In genomic region chr22:49569286-49570031, GRCh38 we compare ENCODE assay signal across 29 cellular contexts.
A peak's percentile ranks its signal among the peaks of the same experiment; 100 is the strongest.
DNase-seq lines count a peak whose midpoint lies in the region; ATAC-seq and TF ChIP-seq lines count a peak whose summit lies in the region.
"Had no signal": no experiment of that assay in that cellular context is flagged by ENCODE, and none has a peak within 500 bp of the region (broad histone marks: within the 10 kb centered on the region; RNA-seq: fewer than 3 reads in every experiment).

No MANE protein-coding gene starts in this region.

- H3K23me2 ChIP-seq in H9 (ENCODE audit: insufficient read length, low read depth, low read length, poor library complexity, severe bottlenecking), result no peaks in the 10 kb centered on the region

- no peaks in the 10 kb centered on the region for H3K4me1 ChIP-seq in H9 (ENCODE audit: insufficient read depth, low read length)
- H3K4me1 ChIP-seq in left lung, result peaks cover 0 to 2% of the 10 kb centered on the region in 2 donors
- H3K4me1 ChIP-seq in spleen, result peaks cover 0 to 38% (median 15%) of the 10 kb centered on the region in 6 donors
- H3K4me1 ChIP-seq: breast epithelium, Caco-2, esophagus squamous epithelium, HAP-1, heart right ventricle, SJSA1 had no signal

- TF ChIP-seq CTCF in H9 (conservative IDR thresholded peaks at IDR 0.05), result no peak
- TF ChIP-seq CTCF in left lung (IDR thresholded peaks at IDR 0.05), result no peak
- no peak for TF ChIP-seq CTCF in spleen (IDR thresholded peaks at IDR 0.05 in 8 of 11, conservative IDR thresholded peaks at IDR 0.05 in 3 of 11)

- intact Hi-C loops in left lung (cut with DNase I) (no loop called here), spleen (cut with DNase I; ENCODE audit: low total_unique reads) (loop anchor here (5.0 kb wide), 1 partner anchor 197 kb away; no protein-coding TSS in a partner anchor)

- H3K27me3 Mint-ChIP-seq in H9 (ENCODE audit: low read depth), result peaks cover 2% of the 10 kb centered on the region
- H3K27me3 Mint-ChIP-seq: activated CD8-positive, alpha-beta T cell treated with anti-CD3 and anti-CD28 coated beads for 36 hours had no signal

- no peak overlapping the region for H4K8ac ChIP-seq in H9 (replicated peaks; ENCODE audit: insufficient read length, low read depth, low read length)

- H4K91ac ChIP-seq in H9 (ENCODE audit: insufficient read length, low read depth, low read length), result no peak overlapping the region

- no peak overlapping the region for H3K9ac ChIP-seq in H9 (ENCODE audit: extremely low read depth, insufficient read length, low read length)

- H3K4me1 Mint-ChIP-seq in H9, result no peaks in the 10 kb centered on the region

- H3K79me1 ChIP-seq in H9 (ENCODE audit: insufficient read depth, low read depth, low read length, poor library complexity, severe bottlenecking), result no peaks in the 10 kb centered on the region

- H3K27ac ChIP-seq in H9 (ENCODE audit: insufficient read length, low read depth, low read length) (no peak overlapping the region), left lung (no peak overlapping the region), spleen (peak overlapping the region in 6 of 8 donors; percentile 42 to 77 (median 64))
- H3K27ac ChIP-seq: breast epithelium, C4-2B, esophagus squamous epithelium, heart right ventricle, SJSA1, skin epidermis had no signal

- no peaks in the 10 kb centered on the region for H3K36me3 Mint-ChIP-seq in H9 (ENCODE audit: insufficient read depth in 1 of 3, low read depth in 3 of 3)

- H3K27ac Mint-ChIP-seq in H9, result no peak overlapping the region
- H3K27ac Mint-ChIP-seq: activated CD8-positive, alpha-beta T cell treated with anti-CD3 and anti-CD28 coated beads for 36 hours; activated naive CD4-positive, alpha-beta T cell treated with anti-CD3 and anti-CD28 coated beads for 36 hours had no signal

- no peak overlapping the region for H2BK12ac ChIP-seq in H9 (ENCODE audit: insufficient read length, low read depth, low read length)

- H4K20me1 ChIP-seq in H9 (ENCODE audit: control insufficient read depth, insufficient read depth, insufficient read length), result no peaks in the 10 kb centered on the region

- H3K4me3 Mint-ChIP-seq in H9, result no peak overlapping the region
- H3K4me3 Mint-ChIP-seq: activated CD8-positive, alpha-beta T cell treated with anti-CD3 and anti-CD28 coated beads for 36 hours; activated naive CD4-positive, alpha-beta T cell treated with anti-CD3 and anti-CD28 coated beads for 36 hours had no signal

- no peak overlapping the region for H3K56ac ChIP-seq in H9 (ENCODE audit: insufficient read length, low read depth, low read length)

- no peak overlapping the region for H2BK15ac ChIP-seq in H9 (ENCODE audit: low read depth, low read length)

- DNase-seq in H7 (peak; percentile 57), H9 (peak; percentile 24), left lung (peak; percentile 19 to 67), spleen (peak; percentile 78), NCI-H774 (lab: John Stamatoyannopoulos, UW) (no peak), Kasumi-1 (lab: John Stamatoyannopoulos, UW) (no peak)
- DNase-seq: activated CD8-positive, alpha-beta T cell treated with anti-CD3 and anti-CD28 coated beads for 36 hours; activated naive CD4-positive, alpha-beta T cell treated with anti-CD3 and anti-CD28 coated beads for 36 hours; activated T-cell treated with anti-CD3 and anti-CD28 coated beads for 4 hours; amygdala; esophagus squamous epithelium; foreskin melanocyte; heart right ventricle; mesenchymal stem cell; NCI-H1105; NCI-H2029 treated with DMSO at 0.1 percent for 48 hours; NCI-H2227 treated with DMSO at 0.1 percent for 48 hours; NCI-H69; stimulated activated CD8-positive, alpha-beta memory T cell treated with anti-CD3 and anti-CD28 coated beads, Interleukin-4, amount 100 ng/mL, for 48 hours; T-helper 1 cell; trophoblast cell had no signal

- H3K9me3 ChIP-seq in H9 (ENCODE audit: control insufficient read depth, low read depth, low read length) (no peaks in the 10 kb centered on the region), left lung (no peaks in the 10 kb centered on the region), spleen (no peaks in the 10 kb centered on the region)
- H3K9me3 ChIP-seq: breast epithelium, Caco-2, esophagus squamous epithelium, HAP-1, heart right ventricle had no signal

- no peak for TF ChIP-seq POLR2A in spleen (IDR thresholded peaks at IDR 0.05)

- H3K9me3 Mint-ChIP-seq in H9, result no peaks in the 10 kb centered on the region
- H3K9me3 Mint-ChIP-seq: activated CD8-positive, alpha-beta T cell treated with anti-CD3 and anti-CD28 coated beads for 36 hours; activated naive CD4-positive, alpha-beta T cell treated with anti-CD3 and anti-CD28 coated beads for 36 hours had no signal

- no peak overlapping the region for H3K18ac ChIP-seq in H9 (ENCODE audit: insufficient read length, low read depth, low read length)

- no peak overlapping the region for H3K4me3 ChIP-seq in H7 (ENCODE audit: insufficient read depth, low read depth, low read length)
- H3K4me3 ChIP-seq in left lung, result no peak overlapping the region
- H3K4me3 ChIP-seq in spleen, result no peak overlapping the region
- H3K4me3 ChIP-seq: breast epithelium, esophagus squamous epithelium, HAP-1, heart right ventricle, SJSA1, skin epidermis had no signal

- H3K4me2 ChIP-seq in H9 (ENCODE audit: insufficient read depth, insufficient read length, low read length), result no peak overlapping the region

- no peak overlapping the region for H3K23ac ChIP-seq in H9 (ENCODE audit: insufficient read length, low read depth, low read length)

- H3K36me3 ChIP-seq in H7 (replicated peaks; ENCODE audit: control insufficient read depth, insufficient read depth, low read length), result no peaks in the 10 kb centered on the region
- no peaks in the 10 kb centered on the region for H3K36me3 ChIP-seq in left lung
- H3K36me3 ChIP-seq in spleen, result peaks cover 0 to 20% (median 0%) of the 10 kb centered on the region in 6 donors
- H3K36me3 ChIP-seq: breast epithelium, esophagus squamous epithelium, HAP-1, heart right ventricle, SJSA1 had no signal

- no peak overlapping the region; the same call in 1 of the 2 replicates for H3K14ac ChIP-seq in H9 (ENCODE audit: insufficient read depth, low read length)

- no peaks in the 10 kb centered on the region for H3K79me2 ChIP-seq in H9 (ENCODE audit: insufficient read depth, low read length)

- no CpG with 5 or more reads among the region's 37 CpGs for WGBS in H9 (ENCODE audit: extremely low coverage, insufficient read length, low lambda C conversion rate)
- 66 to 89% (median 75%) methylated on average over 23 to 37 of the region's 37 CpGs for WGBS in spleen, 5 donors

- H2BK120ac ChIP-seq in H9 (ENCODE audit: low read depth, low read length, poor library complexity, severe bottlenecking), result no peak overlapping the region

- no peak overlapping the region for H2BK20ac ChIP-seq in H9 (ENCODE audit: low read depth, low read length, poor library complexity, severe bottlenecking)

- no peak overlapping the region for H2AFZ ChIP-seq in H9 (ENCODE audit: low read length)

- H2AK5ac ChIP-seq in H9 (ENCODE audit: insufficient read length, low read length), result no peak overlapping the region

- no peak overlapping the region for H4K5ac ChIP-seq in H9 (ENCODE audit: insufficient read length, low read depth, low read length)

- H2BK5ac ChIP-seq in H9 (ENCODE audit: insufficient read length, low read length), result no peak overlapping the region

- H3K27me3 ChIP-seq in H7 (ENCODE audit: control insufficient read depth, insufficient read depth, low read length) (no peaks in the 10 kb centered on the region), H9 (ENCODE audit: insufficient read depth, low read length) (no peaks in the 10 kb centered on the region), left lung (no peaks in the 10 kb centered on the region), spleen (replicated peaks in 1 of 7) (no peaks in the 10 kb centered on the region)
- H3K27me3 ChIP-seq: esophagus squamous epithelium, SJSA1 had no signal

- ATAC-seq in left lung (no peak), GM21619 (IDR thresholded peaks at IDR 0.05; ENCODE audit: unreplicated experiment) (no peak)
- ATAC-seq: activated CD4-positive, CD25-positive, alpha-beta regulatory T cell treated with anti-CD3 and anti-CD28 coated beads, Interleukin-2, amount 50 U/mL, for 24 hours; activated CD8-positive, alpha-beta T cell treated with anti-CD3 and anti-CD28 coated beads for 36 hours had no signal

- no peak overlapping the region for H3K4ac ChIP-seq in H9 (ENCODE audit: low read depth, low read length)

- H3T11ph ChIP-seq in H9 (ENCODE audit: low read length), result no peak overlapping the region

Comparison
In these comparisons a context has a peak if more than half of its experiments do, and no peak if none do; other contexts are left out.
1. DNase-seq: peak in H7 (single experiment), H9 (single experiment), left lung (2 of 2) and spleen (single experiment); none in NCI-H774 (single experiment) and Kasumi-1 (0 of 2).
2. H3K27ac ChIP-seq: peak in spleen (6 of 8); none in H9 (single experiment) and left lung (0 of 2).